Comparison of ENCODE assay signal across 8 cellular contexts in the genomic region with DNA sequence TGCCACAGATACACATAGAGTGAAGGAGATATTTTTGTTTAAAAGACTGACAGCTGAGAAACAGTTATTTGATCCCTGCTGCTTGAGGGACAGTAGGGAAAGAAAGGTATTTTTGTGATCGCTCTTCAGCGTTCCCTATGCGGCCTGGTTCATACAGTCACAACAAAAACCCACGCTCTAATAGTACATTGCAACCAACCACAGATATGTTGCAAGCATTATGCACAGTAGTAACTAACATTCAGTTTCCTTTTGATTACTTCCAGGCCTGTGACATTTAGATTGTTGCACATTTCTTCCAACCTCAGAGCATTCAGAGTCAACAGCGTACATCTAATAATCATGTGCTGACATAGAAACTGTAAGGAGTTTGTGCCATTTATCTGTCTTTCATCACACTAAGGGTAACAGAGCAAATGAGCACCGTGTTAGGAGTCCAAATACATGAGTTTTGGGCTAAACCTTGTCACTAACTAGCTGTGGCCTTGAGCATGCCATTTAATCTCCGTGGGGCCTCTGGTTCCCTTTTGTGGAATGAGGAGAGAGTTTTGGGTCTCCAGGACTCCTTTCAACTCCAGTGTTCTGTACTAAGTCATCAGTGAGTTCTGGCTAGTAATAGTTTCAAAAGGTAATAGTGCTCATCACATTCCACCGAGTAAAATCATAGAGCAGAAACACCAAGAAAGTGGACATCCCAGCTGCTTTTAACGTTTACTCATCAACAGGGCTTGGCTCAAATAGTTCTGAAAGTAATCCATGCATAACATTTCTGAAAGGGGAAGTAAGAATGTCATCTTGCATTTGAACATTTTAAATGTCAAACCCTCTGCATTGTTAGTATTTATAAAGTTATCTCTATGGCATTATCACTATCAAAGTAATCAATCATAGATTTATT.
DNase-seq lines count a peak whose midpoint lies in the region; ATAC-seq, FAIRE-seq and TF ChIP-seq lines count a peak whose summit lies in the region.

No MANE protein-coding gene starts in this region.

- no peaks in the 10 kb centered on the region for H3K36me3 ChIP-seq in OCI-LY1 (ENCODE audit: insufficient read depth, low read length)
- H3K36me3 ChIP-seq in lower lobe of right lung = no peaks in the 10 kb centered on the region
- H3K36me3 ChIP-seq in BE2C = no peaks in the 10 kb centered on the region

- H3K27me3 ChIP-seq in OCI-LY1 (ENCODE audit: insufficient read depth, low read length) (no peaks in the 10 kb centered on the region), lower lobe of right lung (ENCODE audit: low read depth) (no peaks in the 10 kb centered on the region), BE2C (no peaks in the 10 kb centered on the region)

- H3K4me1 ChIP-seq in OCI-LY1 (ENCODE audit: insufficient read depth, low read length, severe bottlenecking) (peaks cover 29% of the 10 kb centered on the region), lower lobe of right lung (peaks cover 5% of the 10 kb centered on the region), BE2C (no peaks in the 10 kb centered on the region)

- H3K9me2 ChIP-seq in OCI-LY1 (ENCODE audit: low read depth, low read length) = no peaks in the 10 kb centered on the region

- H3K9me3 Mint-ChIP-seq in immature natural killer cell = peaks cover 0 to 4% (median 0%) of the 10 kb centered on the region in 6 donors

- peak overlapping the region; percentile 25; the same call in 1 of the 2 replicates for H3K9ac ChIP-seq in OCI-LY1 (ENCODE audit: low read length)

- H3K27ac Mint-ChIP-seq in immature natural killer cell = no peak overlapping the region

- DNase-seq in lower lobe of right lung (no peak), BE2C (no peak), HTR-8/SVneo (ENCODE audit: insufficient read length, low spot score) (no peak), immature natural killer cell (no peak), D341Med (ENCODE audit: low spot score) (no peak)

- no peak overlapping the region for H3K4me3 Mint-ChIP-seq in immature natural killer cell

- peak overlapping the region; percentile 19 for H3K4me3 ChIP-seq in OCI-LY1 (ENCODE audit: low read depth, low read length, poor library complexity, severe bottlenecking)
- H3K4me3 ChIP-seq in lower lobe of right lung = no peak overlapping the region
- no peak overlapping the region for H3K4me3 ChIP-seq in BE2C (ENCODE audit: low read depth, low read length)

- TF ChIP-seq CTCF in OCI-LY1 (IDR thresholded peaks at IDR 0.05; ENCODE audit: low read length) (no peak), lower lobe of right lung (IDR thresholded peaks at IDR 0.05) (no peak), BE2C (IDR thresholded peaks at IDR 0.05; ENCODE audit: low read depth, low read length) (no peak)

- H4K20me1 ChIP-seq in OCI-LY1 (ENCODE audit: insufficient read depth, low read length) = no peaks in the 10 kb centered on the region

- H2AFZ ChIP-seq in OCI-LY1 (ENCODE audit: low read length) = no peak overlapping the region

- H3K4me2 ChIP-seq in OCI-LY1 (ENCODE audit: low read length) = peak overlapping the region; percentile 42

- ATAC-seq in GM18520 (IDR thresholded peaks at IDR 0.05; ENCODE audit: unreplicated experiment) (peak; percentile 74), HG02798 (IDR thresholded peaks at IDR 0.05; ENCODE audit: poor library complexity, unreplicated experiment) (peak; percentile 81), lower lobe of right lung (peak; percentile 67 to 82)

- H3K27ac ChIP-seq in OCI-LY1 (ENCODE audit: low read depth, low read length, poor library complexity, severe bottlenecking) = peak overlapping the region; percentile 80
- peak overlapping the region; percentile 38 for H3K27ac ChIP-seq in lower lobe of right lung

- H3K9me3 ChIP-seq in OCI-LY1 (ENCODE audit: low read length) = no peaks in the 10 kb centered on the region
- H3K9me3 ChIP-seq in lower lobe of right lung = no peaks in the 10 kb centered on the region
- H3K9me3 ChIP-seq in BE2C = no peaks in the 10 kb centered on the region

- no peaks in the 10 kb centered on the region for H3F3A ChIP-seq in OCI-LY1 (ENCODE audit: insufficient read depth, low read length)

- no peaks in the 10 kb centered on the region for H3K4me1 Mint-ChIP-seq in immature natural killer cell

- no peaks in the 10 kb centered on the region for H3K79me2 ChIP-seq in OCI-LY1 (ENCODE audit: insufficient read depth, low read length)

- no peaks in the 10 kb centered on the region for H3K36me3 Mint-ChIP-seq in immature natural killer cell

- no peak for FAIRE-seq in HTR-8/SVneo (lab: Jason Lieb, UNC)

- H3K27me3 Mint-ChIP-seq in immature natural killer cell (ENCODE audit: low read depth in 3 of 3) = no peaks in the 10 kb centered on the region

- intact Hi-C loops in lower lobe of right lung (cut with DNase I) = no loop called here
